Comparison of ENCODE assay signal across 24 cellular contexts in genomic region chr7:51075681-51076580, GRCh38.
A peak's percentile ranks its signal among the peaks of the same experiment; 100 is the strongest.
DNase-seq lines count a peak whose midpoint lies in the region; ATAC-seq and TF ChIP-seq lines count a peak whose summit lies in the region.
"Had no signal": no experiment of that assay in that cellular context is flagged by ENCODE, and none has a peak within 500 bp of the region (broad histone marks: within the 10 kb centered on the region; RNA-seq: fewer than 3 reads in every experiment).

No MANE protein-coding gene starts in this region.

- H3K9me3 Mint-ChIP-seq in activated naive CD4-positive, alpha-beta T cell treated with anti-CD3 and anti-CD28 coated beads, Interleukin-2, amount 50 U/mL, for 24 hours = no peaks in the 10 kb centered on the region
- H3K9me3 Mint-ChIP-seq in natural killer cell treated with Interleukin-12 subunit alpha and Interleukin-12 subunit beta and Interleukin-15 and Interleukin-18, amount 100 ng/mL, for 72 hours = no peaks in the 10 kb centered on the region
- H3K9me3 Mint-ChIP-seq: CD8-positive, alpha-beta memory T cell; H9; mesothelial cell of epicardium had no signal

- H3K4me1 Mint-ChIP-seq in activated naive CD4-positive, alpha-beta T cell treated with anti-CD3 and anti-CD28 coated beads, Interleukin-2, amount 50 U/mL, for 24 hours = peaks cover 4% of the 10 kb centered on the region
- no peaks in the 10 kb centered on the region for H3K4me1 Mint-ChIP-seq in T-helper 17 cell
- peaks cover 0 to 2% of the 10 kb centered on the region in 2 donors for H3K4me1 Mint-ChIP-seq in natural killer cell treated with Interleukin-12 subunit alpha and Interleukin-12 subunit beta and Interleukin-15 and Interleukin-18, amount 100 ng/mL, for 72 hours (ENCODE audit: low read depth in 2 of 2)
- H3K4me1 Mint-ChIP-seq: CD8-positive, alpha-beta memory T cell; mesothelial cell of epicardium had no signal

- H3K27me3 ChIP-seq in OCI-LY3 (ENCODE audit: low read depth, low read length) = peaks cover 11% of the 10 kb centered on the region; the same call in 1 of the 2 replicates
- no peaks in the 10 kb centered on the region for H3K27me3 ChIP-seq in suprapubic skin
- no peaks in the 10 kb centered on the region for H3K27me3 ChIP-seq in spleen (replicated peaks in 1 of 7)
- H3K27me3 ChIP-seq: right lobe of liver had no signal

- intact Hi-C loops in Right ventricle myocardium superior (cut with DNase I) = loop anchor here (10.0 kb wide), 1 partner anchor 59 kb away; no protein-coding TSS in a partner anchor
- intact Hi-C loops in spleen (cut with DNase I; ENCODE audit: low total_unique reads) = no loop called here

- peak; percentile 83 for ATAC-seq in Right ventricle myocardium superior (ENCODE audit: poor library complexity)
- ATAC-seq in T-helper 17 cell = no peak
- ATAC-seq in natural killer cell treated with Interleukin-12 subunit alpha and Interleukin-12 subunit beta and Interleukin-15 and Interleukin-18, amount 100 ng/mL, for 72 hours = no peak
- ATAC-seq: activated CD4-positive, alpha-beta T cell treated with anti-CD3 and anti-CD28 coated beads for 36 hours had no signal

- TF ChIP-seq POLR2A in suprapubic skin (IDR thresholded peaks at IDR 0.05) (no peak), spleen (IDR thresholded peaks at IDR 0.05) (no peak)

- H3K4me3 Mint-ChIP-seq in activated naive CD4-positive, alpha-beta T cell treated with anti-CD3 and anti-CD28 coated beads, Interleukin-2, amount 50 U/mL, for 24 hours = no peak overlapping the region
- H3K4me3 Mint-ChIP-seq in T-helper 17 cell = no peak overlapping the region
- H3K4me3 Mint-ChIP-seq in natural killer cell treated with Interleukin-12 subunit alpha and Interleukin-12 subunit beta and Interleukin-15 and Interleukin-18, amount 100 ng/mL, for 72 hours = no peak overlapping the region
- H3K4me3 Mint-ChIP-seq: activated CD4-positive, alpha-beta T cell treated with anti-CD3 and anti-CD28 coated beads for 36 hours; CD8-positive, alpha-beta memory T cell; H9; mesothelial cell of epicardium had no signal

- H3K36me3 Mint-ChIP-seq in activated naive CD4-positive, alpha-beta T cell treated with anti-CD3 and anti-CD28 coated beads, Interleukin-2, amount 50 U/mL, for 24 hours = no peaks in the 10 kb centered on the region
- H3K36me3 Mint-ChIP-seq in T-helper 17 cell (ENCODE audit: low read depth) = no peaks in the 10 kb centered on the region
- no peaks in the 10 kb centered on the region for H3K36me3 Mint-ChIP-seq in natural killer cell treated with Interleukin-12 subunit alpha and Interleukin-12 subunit beta and Interleukin-15 and Interleukin-18, amount 100 ng/mL, for 72 hours
- H3K36me3 Mint-ChIP-seq: CD8-positive, alpha-beta memory T cell; mesothelial cell of epicardium had no signal

- H3K27ac ChIP-seq in OCI-LY3 (ENCODE audit: low read length) (no peak overlapping the region), suprapubic skin (peak overlapping the region; percentile 11), spleen (peak overlapping the region in 2 of 8 donors; percentile 3 to 36)
- H3K27ac ChIP-seq: right lobe of liver had no signal

- no peak overlapping the region for H3K9ac ChIP-seq in OCI-LY3 (ENCODE audit: low read length)

- H3K9me3 ChIP-seq in OCI-LY3 (ENCODE audit: insufficient read depth, low read length) (no peaks in the 10 kb centered on the region), suprapubic skin (no peaks in the 10 kb centered on the region), T-helper 17 cell (ENCODE audit: control insufficient read depth, low read length, poor library complexity, severe bottlenecking) (no peaks in the 10 kb centered on the region), spleen (no peaks in the 10 kb centered on the region)
- H3K9me3 ChIP-seq: right lobe of liver had no signal

- H3K4me3 ChIP-seq in OCI-LY3 (ENCODE audit: low read length) (no peak overlapping the region), suprapubic skin (no peak overlapping the region), spleen (no peak overlapping the region)
- H3K4me3 ChIP-seq: coronary artery, right lobe of liver had no signal

- WGBS in suprapubic skin = 50% methylated on average over 11 of the region's 11 CpGs
- 58 to 67% (median 64%) methylated on average over 11 of the region's 11 CpGs for WGBS in spleen, 5 donors

- peaks cover 3% of the 10 kb centered on the region for H3K27me3 Mint-ChIP-seq in activated naive CD4-positive, alpha-beta T cell treated with anti-CD3 and anti-CD28 coated beads, Interleukin-2, amount 50 U/mL, for 24 hours
- peaks cover 14% of the 10 kb centered on the region for H3K27me3 Mint-ChIP-seq in T-helper 17 cell
- H3K27me3 Mint-ChIP-seq in natural killer cell treated with Interleukin-12 subunit alpha and Interleukin-12 subunit beta and Interleukin-15 and Interleukin-18, amount 100 ng/mL, for 72 hours = peaks cover 0 to 7% of the 10 kb centered on the region in 2 donors
- H3K27me3 Mint-ChIP-seq: activated CD4-positive, alpha-beta T cell treated with anti-CD3 and anti-CD28 coated beads for 36 hours; CD8-positive, alpha-beta memory T cell had no signal

- H3K4me2 ChIP-seq in OCI-LY3 (ENCODE audit: low read length) = peak overlapping the region; percentile 18; the same call in 1 of the 2 replicates

- no peaks in the 10 kb centered on the region for H4K20me1 ChIP-seq in OCI-LY3 (ENCODE audit: insufficient read depth, low read length)

- H2AFZ ChIP-seq in OCI-LY3 (ENCODE audit: low read depth, low read length) = peak overlapping the region; percentile 50; the same call in 1 of the 2 replicates

- no peaks in the 10 kb centered on the region for H3K36me3 ChIP-seq in OCI-LY3 (replicated peaks; ENCODE audit: low read depth, low read length)
- H3K36me3 ChIP-seq in suprapubic skin = no peaks in the 10 kb centered on the region
- H3K36me3 ChIP-seq in spleen = no peaks in the 10 kb centered on the region
- H3K36me3 ChIP-seq: right lobe of liver had no signal

- no peak for TF ChIP-seq CTCF in OCI-LY3 (IDR thresholded peaks at IDR 0.05; ENCODE audit: low read depth, low read length)
- TF ChIP-seq CTCF in suprapubic skin (IDR thresholded peaks at IDR 0.05) = no peak
- no peak for TF ChIP-seq CTCF in spleen (IDR thresholded peaks at IDR 0.05 in 8 of 11, conservative IDR thresholded peaks at IDR 0.05 in 3 of 11)

- DNase-seq in activated naive CD4-positive, alpha-beta T cell treated with Interleukin-2 at 50 U/mL for 16 hours = no peak
- peak; percentile 56 for DNase-seq in Right ventricle myocardium superior
- DNase-seq in suprapubic skin (ENCODE audit: low spot score in 2 of 2) = no peak
- DNase-seq in T-helper 17 cell = no peak
- no peak for DNase-seq in spleen
- no peak for DNase-seq in natural killer cell treated with Interleukin-12 subunit alpha and Interleukin-12 subunit beta and Interleukin-15 and Interleukin-18, amount 100 ng/mL, for 72 hours (ENCODE audit: low spot score)
- DNase-seq: activated CD4-positive, alpha-beta T cell treated with anti-CD3 and anti-CD28 coated beads for 36 hours; activated CD8-positive, alpha-beta memory T cell treated with anti-CD3 and anti-CD28 coated beads, Interleukin-2, amount 50 U/mL, for 4 hours; activated gamma-delta T cell; anterior cingulate cortex; CD8-positive, alpha-beta memory T cell; GF-D8; H9; head of caudate nucleus; islet precursor cell; NCI-H2171; right lobe of liver; SHP77; stimulated activated CD4-positive, alpha-beta T cell treated with anti-CD3 and anti-CD28 coated beads, Interleukin-2, amount 100 ng/mL, for 24 hours; T-helper 2 cell had no signal

- H3K4me1 ChIP-seq in OCI-LY3 (ENCODE audit: low read length) (peaks cover 6% of the 10 kb centered on the region; the same call in 1 of the 2 replicates), suprapubic skin (peaks cover 11% of the 10 kb centered on the region), spleen (peaks cover 0 to 4% (median 0%) of the 10 kb centered on the region in 6 donors)
- H3K4me1 ChIP-seq: right lobe of liver had no signal

- no peak for TF ChIP-seq EP300 in suprapubic skin (IDR thresholded peaks at IDR 0.05)

- peak overlapping the region; percentile 62 for H3K27ac Mint-ChIP-seq in activated naive CD4-positive, alpha-beta T cell treated with anti-CD3 and anti-CD28 coated beads, Interleukin-2, amount 50 U/mL, for 24 hours
- H3K27ac Mint-ChIP-seq in T-helper 17 cell = no peak overlapping the region
- H3K27ac Mint-ChIP-seq in natural killer cell treated with Interleukin-12 subunit alpha and Interleukin-12 subunit beta and Interleukin-15 and Interleukin-18, amount 100 ng/mL, for 72 hours = no peak overlapping the region
- H3K27ac Mint-ChIP-seq: activated CD4-positive, alpha-beta T cell treated with anti-CD3 and anti-CD28 coated beads for 36 hours; CD8-positive, alpha-beta memory T cell; mesothelial cell of epicardium had no signal

- H3K79me2 ChIP-seq in OCI-LY3 (ENCODE audit: low read length) = no peaks in the 10 kb centered on the region
